In the genomic region with DNA sequence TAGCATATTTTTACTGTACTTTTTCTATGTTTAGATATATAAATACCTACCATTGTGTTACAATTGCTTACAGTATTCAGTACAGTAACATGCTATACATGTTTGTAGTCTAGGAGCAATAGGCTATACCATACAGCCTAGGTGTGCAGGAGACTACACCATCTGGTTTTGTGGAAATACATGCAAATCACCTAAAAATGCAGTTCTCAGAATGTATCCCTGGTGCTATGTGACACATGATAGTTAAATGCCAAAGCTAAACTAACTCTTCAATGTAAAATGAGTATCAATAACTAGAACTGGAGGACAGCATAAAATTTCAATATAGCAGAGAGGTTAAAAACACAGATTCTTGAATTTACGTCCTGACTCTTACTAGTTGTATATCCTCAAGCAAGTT, we compare ENCODE assay signal across 17 cellular contexts.
"Had no signal": no experiment of that assay in that cellular context is flagged by ENCODE, and none has a peak within 500 bp of the region (broad histone marks: within the 10 kb centered on the region; RNA-seq: fewer than 3 reads in every experiment).

No MANE protein-coding gene starts in this region.

- H3K9me3 ChIP-seq: ascending aorta, gastrocnemius medialis, thyroid gland had no signal

- H3K4me3 Mint-ChIP-seq: stimulated activated naive B cell treated with anti-CD40 and anti-IgM and Interleukin-4, amounts not matched to agents 10 μg/mL and 1 μg/mL and 100 μg/mL, for 72 hours; T-helper 1 cell treated with Interleukin-12 subunit alpha and Interleukin-12 subunit beta and Interleukin-4 antibody, amounts not matched to agents 30 μg/mL and 1 μg/mL, for 36 hours had no signal

- H3K4me3 ChIP-seq: ascending aorta, gastrocnemius medialis, lung, thyroid gland had no signal

- FAIRE-seq: keratinocyte had no signal

- H3K27me3 ChIP-seq: ascending aorta, gastrocnemius medialis, thyroid gland had no signal

- ATAC-seq: gastrocnemius medialis had no signal

- H3K9me3 Mint-ChIP-seq: stimulated activated naive B cell treated with anti-CD40 and anti-IgM and Interleukin-4, amounts not matched to agents 10 μg/mL and 1 μg/mL and 100 μg/mL, for 72 hours; T-helper 1 cell treated with Interleukin-12 subunit alpha and Interleukin-12 subunit beta and Interleukin-4 antibody, amounts not matched to agents 30 μg/mL and 1 μg/mL, for 36 hours had no signal

- H3K27ac Mint-ChIP-seq: stimulated activated naive B cell treated with anti-CD40 and anti-IgM and Interleukin-4, amounts not matched to agents 10 μg/mL and 1 μg/mL and 100 μg/mL, for 72 hours; T-helper 1 cell treated with Interleukin-12 subunit alpha and Interleukin-12 subunit beta and Interleukin-4 antibody, amounts not matched to agents 30 μg/mL and 1 μg/mL, for 36 hours had no signal

- H3K27me3 Mint-ChIP-seq: stimulated activated naive B cell treated with anti-CD40 and anti-IgM and Interleukin-4, amounts not matched to agents 10 μg/mL and 1 μg/mL and 100 μg/mL, for 72 hours had no signal

- H3K4me1 ChIP-seq: ascending aorta had no signal

- DNase-seq: activated CD4-positive, alpha-beta T cell treated with anti-CD3 and anti-CD28 coated beads for 4 hours; activated CD8-positive, alpha-beta memory T cell treated with anti-CD3 and anti-CD28 coated beads for 24 hours; activated CD8-positive, alpha-beta memory T cell treated with anti-CD3 and anti-CD28 coated beads, Interleukin-2, amount 50 U/mL, for 48 hours; activated naive CD4-positive, alpha-beta T cell; cerebellar nuclear complex; effector CD4-positive, alpha-beta T cell; gastrocnemius medialis; head of caudate nucleus; occipital lobe; retina; stimulated activated naive B cell treated with anti-CD40 and anti-IgM and Interleukin-4, amounts not matched to agents 10 μg/mL and 1 μg/mL and 100 μg/mL, for 72 hours; thyroid gland had no signal

- H3K27ac ChIP-seq: thyroid gland, VCaP had no signal
